Comparison of ENCODE assay signal across 8 cellular contexts in the genomic region with DNA sequence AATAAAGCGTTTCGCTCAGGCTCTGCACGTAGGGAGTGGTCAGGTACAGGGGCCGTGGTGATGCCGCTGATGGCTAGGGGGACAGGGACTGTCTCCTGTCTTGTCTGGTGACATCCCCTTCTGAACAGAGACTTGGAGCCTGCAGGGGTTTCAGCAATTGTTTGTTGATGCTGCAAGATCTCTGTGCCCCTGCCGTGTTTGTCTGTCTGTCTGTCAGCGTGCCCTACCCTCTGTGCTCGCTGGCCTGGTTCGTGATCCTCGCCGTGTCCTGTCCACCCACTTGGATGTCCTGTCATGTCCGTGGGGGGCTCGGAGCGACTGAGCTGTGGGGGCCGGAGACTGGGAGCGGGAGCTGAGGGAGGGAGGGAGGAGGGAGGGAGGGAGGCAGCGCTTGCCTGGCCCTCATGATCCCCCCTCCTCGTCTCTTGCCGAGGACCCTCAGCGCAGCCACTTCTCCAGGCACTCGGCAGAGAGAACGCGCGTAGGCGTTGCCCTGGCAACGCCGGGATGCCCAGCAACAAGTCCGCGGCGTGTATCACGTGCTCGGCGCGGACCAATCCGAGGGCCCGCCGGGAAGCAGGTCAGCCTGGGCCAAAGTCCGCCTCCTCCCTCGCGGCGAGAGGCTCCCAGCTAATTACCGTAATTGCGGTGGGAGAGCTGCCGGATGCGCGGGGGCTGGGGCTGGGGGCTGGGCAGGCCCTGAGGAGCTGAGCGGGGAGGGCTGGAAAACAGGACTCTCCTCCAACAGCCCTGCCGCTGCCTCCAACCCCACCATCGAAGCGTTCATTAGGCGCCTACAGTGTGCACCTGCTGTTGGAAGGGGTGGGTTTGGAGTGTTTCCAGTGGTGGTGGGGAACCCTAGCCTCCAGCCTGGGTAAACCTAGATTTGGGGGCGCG. TPM values are rescaled to one million over a fixed set of nuclear protein-coding genes. Genes with fewer than 3 reads are reported as not detected.
DNase-seq lines count a peak whose midpoint lies in the region; ATAC-seq and TF ChIP-seq lines count a peak whose summit lies in the region.

No MANE protein-coding gene starts in this region.

- peak overlapping the region; percentile 72 for H3K4me2 ChIP-seq in osteoblast (ENCODE audit: insufficient read depth, low read length)

- DNase-seq in A172 (ENCODE audit: low spot score) (peak; percentile 71), GM19238 (ENCODE audit: insufficient read length, low spot score) (peak; percentile 98), NCI-H1105 treated with DMSO at 0.1 percent for 48 hours (lab: John Stamatoyannopoulos, UW) (peak; percentile 96), SW480 (ENCODE audit: low spot score) (peak; percentile 85), Right ventricle myocardium superior (peak; percentile 94), osteoblast (ENCODE audit: insufficient read length, low spot score, missing footprints) (peak; percentile 99), testis (peak; percentile 96)
- peak; percentile 72 for DNase-seq in activated naive CD8-positive, alpha-beta T cell treated with anti-CD3 and anti-CD28 coated beads, Interleukin-2, amount 50 U/mL, for 24 hours

- H3K9me3 ChIP-seq in osteoblast (ENCODE audit: low read depth, low read length) (no peaks in the 10 kb centered on the region), testis (no peaks in the 10 kb centered on the region)

- H4K20me1 ChIP-seq in osteoblast (ENCODE audit: insufficient read depth, low read length) = no peaks in the 10 kb centered on the region

- H2AFZ ChIP-seq in osteoblast (ENCODE audit: low read length) = peak overlapping the region; percentile 47

- H3K27me3 ChIP-seq in osteoblast (ENCODE audit: insufficient read depth, low read length) (peaks cover 3% of the 10 kb centered on the region), testis (no peaks in the 10 kb centered on the region)

- 1 to 2% methylated on average over 32 to 49 of the region's 53 CpGs for WGBS in testis, 2 donors

- H3K9me3 Mint-ChIP-seq in activated naive CD8-positive, alpha-beta T cell treated with anti-CD3 and anti-CD28 coated beads, Interleukin-2, amount 50 U/mL, for 24 hours = no peaks in the 10 kb centered on the region

- H3K27ac ChIP-seq in osteoblast (ENCODE audit: low read depth, low read length) = no peak overlapping the region
- H3K27ac ChIP-seq in testis = no peak overlapping the region

- peaks cover 6% of the 10 kb centered on the region for H3K4me1 Mint-ChIP-seq in activated naive CD8-positive, alpha-beta T cell treated with anti-CD3 and anti-CD28 coated beads, Interleukin-2, amount 50 U/mL, for 24 hours

- no peak for TF ChIP-seq CTCF in osteoblast (IDR thresholded peaks at IDR 0.05; ENCODE audit: extremely low read depth, low read depth, low read length)
- peak in 1 of 3 experiments; percentile 10 for TF ChIP-seq CTCF in testis (IDR thresholded peaks at IDR 0.05)

- no peaks in the 10 kb centered on the region for H3K36me3 Mint-ChIP-seq in activated naive CD8-positive, alpha-beta T cell treated with anti-CD3 and anti-CD28 coated beads, Interleukin-2, amount 50 U/mL, for 24 hours (ENCODE audit: low read depth)

- no peak overlapping the region for H3K27ac Mint-ChIP-seq in activated naive CD8-positive, alpha-beta T cell treated with anti-CD3 and anti-CD28 coated beads, Interleukin-2, amount 50 U/mL, for 24 hours

- peak overlapping the region; percentile 17 for H3K4me3 Mint-ChIP-seq in activated naive CD8-positive, alpha-beta T cell treated with anti-CD3 and anti-CD28 coated beads, Interleukin-2, amount 50 U/mL, for 24 hours

- ATAC-seq in activated naive CD8-positive, alpha-beta T cell treated with anti-CD3 and anti-CD28 coated beads, Interleukin-2, amount 50 U/mL, for 24 hours = peak; percentile 70
- peak; percentile 100 for ATAC-seq in Right ventricle myocardium superior (ENCODE audit: poor library complexity)

- peak overlapping the region; percentile 60 for H3K4me3 ChIP-seq in osteoblast (ENCODE audit: insufficient read depth, low read length)
- peak overlapping the region; percentile 25 to 49 for H3K4me3 ChIP-seq in testis

- no peaks in the 10 kb centered on the region for H3K36me3 ChIP-seq in osteoblast (ENCODE audit: insufficient read depth, low read length)
- H3K36me3 ChIP-seq in testis (ENCODE audit: low read depth, missing control alignments) = no peaks in the 10 kb centered on the region

- no peaks in the 10 kb centered on the region for H3K79me2 ChIP-seq in osteoblast (ENCODE audit: insufficient read depth, low read length)

- intact Hi-C loops in Right ventricle myocardium superior (cut with DNase I) (no loop called here), testis (cut with DNase I; ENCODE audit: low total_unique reads) (no loop called here)

- peaks cover 56% of the 10 kb centered on the region for H3K27me3 Mint-ChIP-seq in activated naive CD8-positive, alpha-beta T cell treated with anti-CD3 and anti-CD28 coated beads, Interleukin-2, amount 50 U/mL, for 24 hours

- TF ChIP-seq POLR2A in testis (IDR thresholded peaks at IDR 0.05) = no peak

- H3K4me1 ChIP-seq in osteoblast (ENCODE audit: insufficient read depth, low read length) = peaks cover 4% of the 10 kb centered on the region
- H3K4me1 ChIP-seq in testis = peaks cover 10% of the 10 kb centered on the region

RNA-seq across cellular contexts. Expression of a gene that starts 31.9 kb away (rescaled TPM):
- total RNA-seq in A172 (2014; rRNA removed; shearing (Covaris generic)) = 10.7 and 11.6 TPM in 2 replicates
- total RNA-seq in Right ventricle myocardium superior = 47.6 TPM
- total RNA-seq in osteoblast = 10.3 and 12.7 TPM in 2 replicates
- 10 to 100 TPM; 14.3 to 15.8 TPM for total RNA-seq in testis
- 7.5 TPM for polyA plus RNA-seq in testis (ENCODE audit: insufficient read depth, low read depth, low replicate concordance)

RNA-seq across cellular contexts. Expression of a gene that starts 36.0 kb away (rescaled TPM):
- total RNA-seq in A172 (2014; rRNA removed; shearing (Covaris generic)) = 81.8 and 93.3 TPM in 2 replicates
- 54.0 TPM for total RNA-seq in Right ventricle myocardium superior
- 26.5 and 30.4 TPM in 2 replicates for total RNA-seq in osteoblast
- 10 to 100 TPM; 65.1 to 74.2 TPM for total RNA-seq in testis
- 24.6 TPM for polyA plus RNA-seq in testis (ENCODE audit: insufficient read depth, low read depth, low replicate concordance)
